24 cellular contexts compared by ENCODE assay signal in the genomic region with DNA sequence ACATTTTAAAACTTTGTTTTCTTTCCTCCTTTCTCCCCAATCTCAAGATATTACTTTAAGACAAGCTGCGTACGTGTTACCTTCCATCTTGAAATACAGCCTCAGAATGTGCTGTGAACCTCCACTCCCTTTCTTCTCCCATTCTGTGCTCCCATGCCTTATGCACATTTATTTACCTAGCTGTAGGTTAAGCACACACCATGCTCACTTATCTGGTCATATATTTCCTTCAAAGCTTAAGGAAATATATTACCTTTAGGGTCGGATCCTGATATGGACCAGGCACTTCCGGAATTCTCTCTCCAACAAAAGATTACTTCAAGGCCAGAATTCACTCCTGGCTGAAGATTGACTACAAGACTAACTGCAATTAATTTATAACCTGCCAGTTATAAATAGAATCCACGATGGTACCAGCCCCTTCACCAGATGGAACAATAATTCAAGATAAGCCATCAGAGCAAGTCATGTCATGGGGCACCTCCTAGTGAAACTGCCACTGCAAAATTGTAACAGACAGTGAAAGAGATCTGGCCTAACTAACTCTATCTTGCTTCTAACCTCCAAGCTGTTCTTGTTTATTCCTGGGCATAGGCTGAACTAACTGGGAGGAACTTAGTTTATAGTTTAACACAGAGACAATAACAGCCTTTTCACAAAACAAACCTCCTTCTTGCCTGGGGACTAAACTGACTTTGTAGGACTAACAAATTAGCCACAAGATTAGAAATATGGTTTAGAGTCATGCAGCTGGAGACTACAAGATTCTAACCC. TPM values are rescaled to one million over a fixed set of nuclear protein-coding genes. Genes with fewer than 3 reads are reported as not detected.
"Had no signal": no experiment of that assay in that cellular context is flagged by ENCODE, and none has a peak within 500 bp of the region (broad histone marks: within the 10 kb centered on the region; RNA-seq: fewer than 3 reads in every experiment).

No MANE protein-coding gene starts in this region.

- H3K36me3 ChIP-seq: left ventricle myocardium inferior, upper lobe of right lung had no signal

- FAIRE-seq: bronchial epithelial cell had no signal

- ATAC-seq: activated CD4-positive, CD25-positive, alpha-beta regulatory T cell treated with anti-CD3 and anti-CD28 coated beads, Interleukin-2, amount 50 U/mL, for 24 hours; stimulated activated naive B cell treated with anti-CD40 and anti-IgM and Interleukin-4, amounts not matched to agents 10 μg/mL and 1 μg/mL and 100 μg/mL, for 72 hours; upper lobe of right lung had no signal

- H3K36me3 Mint-ChIP-seq: activated naive CD4-positive, alpha-beta T cell treated with anti-CD3 and anti-CD28 coated beads, Interleukin-2, amount 10 ng/mL, durations not matched to agents 7 days and 5 days; stimulated activated naive B cell treated with anti-CD40 and anti-IgM and Interleukin-4, amounts not matched to agents 10 μg/mL and 1 μg/mL and 100 μg/mL, for 72 hours had no signal

- DNase-seq: activated CD4-positive, alpha-beta memory T cell treated with anti-CD3 and anti-CD28 coated beads, Interleukin-2, amount 10 ng/mL, durations not matched to agents 7 days and 5 days; activated CD4-positive, alpha-beta T cell treated with anti-CD3 and anti-CD28 coated beads, Interleukin-2, amount 10 ng/mL, durations not matched to agents 24 days and 14 days; activated effector memory CD4-positive, alpha-beta T cell treated with anti-CD3 and anti-CD28 coated beads, Interleukin-2, amount 50 U/mL, for 16 hours; activated naive CD4-positive, alpha-beta T cell treated with anti-CD3 and anti-CD28 coated beads, Interleukin-2, amount 10 ng/mL, durations not matched to agents 7 days and 5 days; amygdala; foreskin fibroblast; kidney glomerular epithelial cell; left ventricle myocardium inferior; stimulated activated CD4-positive, alpha-beta T cell treated with anti-CD3 and anti-CD28 coated beads, Interleukin-2, amount 100 ng/mL, for 48 hours; stimulated activated CD8-positive, alpha-beta memory T cell treated with anti-CD3 and anti-CD28 coated beads, Interleukin-4, amount 100 ng/mL, for 48 hours; stimulated activated naive B cell treated with anti-CD40 and anti-IgM and Interleukin-4, amounts not matched to agents 10 μg/mL and 1 μg/mL and 100 μg/mL, for 72 hours; upper lobe of right lung had no signal

- H3K4me3 ChIP-seq: coronary artery, left ventricle myocardium inferior, upper lobe of right lung had no signal

- H3K4me1 Mint-ChIP-seq: activated CD4-positive, alpha-beta memory T cell treated with anti-CD3 and anti-CD28 coated beads, Interleukin-2, amount 10 ng/mL, durations not matched to agents 7 days and 5 days; activated CD4-positive, alpha-beta T cell treated with anti-CD3 and anti-CD28 coated beads, Interleukin-2, amount 10 ng/mL, durations not matched to agents 24 days and 14 days; activated naive CD4-positive, alpha-beta T cell treated with anti-CD3 and anti-CD28 coated beads, Interleukin-2, amount 10 ng/mL, durations not matched to agents 7 days and 5 days had no signal

- H3K4me3 Mint-ChIP-seq: activated CD4-positive, alpha-beta memory T cell treated with anti-CD3 and anti-CD28 coated beads, Interleukin-2, amount 10 ng/mL, durations not matched to agents 7 days and 5 days; activated CD4-positive, alpha-beta T cell treated with anti-CD3 and anti-CD28 coated beads, Interleukin-2, amount 10 ng/mL, durations not matched to agents 24 days and 14 days; activated naive CD4-positive, alpha-beta T cell treated with anti-CD3 and anti-CD28 coated beads, Interleukin-2, amount 10 ng/mL, durations not matched to agents 7 days and 5 days; stimulated activated naive B cell treated with anti-CD40 and anti-IgM and Interleukin-4, amounts not matched to agents 10 μg/mL and 1 μg/mL and 100 μg/mL, for 72 hours had no signal

- H3K4me1 ChIP-seq: left ventricle myocardium inferior, upper lobe of right lung had no signal

- H3K27ac Mint-ChIP-seq: activated CD4-positive, alpha-beta memory T cell treated with anti-CD3 and anti-CD28 coated beads, Interleukin-2, amount 10 ng/mL, durations not matched to agents 7 days and 5 days; activated CD4-positive, alpha-beta T cell treated with anti-CD3 and anti-CD28 coated beads, Interleukin-2, amount 10 ng/mL, durations not matched to agents 24 days and 14 days; activated naive CD4-positive, alpha-beta T cell treated with anti-CD3 and anti-CD28 coated beads, Interleukin-2, amount 10 ng/mL, durations not matched to agents 7 days and 5 days had no signal

- H3K9me3 Mint-ChIP-seq: activated CD4-positive, alpha-beta memory T cell treated with anti-CD3 and anti-CD28 coated beads, Interleukin-2, amount 10 ng/mL, durations not matched to agents 7 days and 5 days; activated CD4-positive, alpha-beta T cell treated with anti-CD3 and anti-CD28 coated beads, Interleukin-2, amount 10 ng/mL, durations not matched to agents 24 days and 14 days; activated naive CD4-positive, alpha-beta T cell treated with anti-CD3 and anti-CD28 coated beads, Interleukin-2, amount 10 ng/mL, durations not matched to agents 7 days and 5 days had no signal

- H3K9me3 ChIP-seq: left ventricle myocardium inferior, upper lobe of right lung had no signal

- H3K27ac ChIP-seq: coronary artery, left ventricle myocardium inferior, upper lobe of right lung had no signal

RNA-seq across cellular contexts. Expression of a gene that starts 47.5 kb away (rescaled TPM):
- total RNA-seq: activated CD4-positive, alpha-beta memory T cell treated with anti-CD3 and anti-CD28 coated beads, Interleukin-2, amount 10 ng/mL, durations not matched to agents 7 days and 5 days; activated CD4-positive, alpha-beta T cell treated with anti-CD3 and anti-CD28 coated beads, Interleukin-2, amount 10 ng/mL, durations not matched to agents 24 days and 14 days; bronchial epithelial cell; epithelial cell of proximal tubule; glomerular endothelial cell; left ventricle myocardium inferior; lung microvascular endothelial cell; omental fat pad; posterior vena cava; renal cortical epithelial cell; temporal lobe; upper lobe of right lung had no signal
- polyA plus RNA-seq: fibroblast of lung, neural cell had no signal
